In the genomic region with DNA sequence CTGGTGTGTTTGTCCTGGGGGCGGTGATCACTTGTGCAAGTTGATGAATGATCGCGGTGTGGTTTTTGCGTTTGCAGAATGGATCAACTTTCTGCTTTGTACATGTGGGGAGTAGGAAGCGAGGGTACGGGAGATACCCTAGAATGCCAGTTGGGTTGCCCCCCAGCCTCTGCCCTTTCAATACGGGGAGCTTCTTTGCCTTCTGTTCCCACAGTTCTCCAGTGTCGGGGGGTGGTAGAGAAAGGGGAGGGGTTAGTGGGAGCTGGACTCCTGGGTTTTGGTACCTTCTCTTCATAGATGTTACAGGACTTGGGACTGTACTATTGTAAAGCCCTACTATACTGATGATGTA, we compare ENCODE assay signal across 8 cellular contexts. TPM values are rescaled to one million over a fixed set of nuclear protein-coding genes. Genes with fewer than 3 reads are reported as not detected.
DNase-seq lines count a peak whose midpoint lies in the region; ATAC-seq and TF ChIP-seq lines count a peak whose summit lies in the region.

No MANE protein-coding gene starts in this region.

- peak overlapping the region; percentile 56 for H3K14ac ChIP-seq in neuronal stem cell (ENCODE audit: low read length)

- H4K8ac ChIP-seq in neuronal stem cell (ENCODE audit: low read depth, low read length) = no peak overlapping the region

- peak overlapping the region; percentile 99 for H3K4me2 ChIP-seq in neuronal stem cell (ENCODE audit: insufficient read depth, low read length, poor library complexity, severe bottlenecking)

- peak overlapping the region; percentile 96 for H3K4me3 Mint-ChIP-seq in CD8-positive, alpha-beta T cell
- peak overlapping the region; percentile 92 for H3K4me3 Mint-ChIP-seq in endodermal cell

- H2BK15ac ChIP-seq in neuronal stem cell (ENCODE audit: low read length) = no peak overlapping the region

- H3K79me1 ChIP-seq in neuronal stem cell (ENCODE audit: low read depth, low read length) = peaks cover 10% of the 10 kb centered on the region

- intact Hi-C loops in CD8-positive, alpha-beta T cell (cut with DNase I, micrococcal nuclease) = loop anchor here (2.0 to 10.0 kb wide), 9 partner anchors 21 to 1651 kb away; a partner anchor contains a TSS

- CTCF ChIA-PET in CD8-positive, alpha-beta T cell (lab: Charles Lee) = interaction anchor here (0.9 kb wide), 1 partner anchor 136 kb away, joined by 3 read pairs; no protein-coding TSS in a partner anchor

- H3K4me1 Mint-ChIP-seq in CD8-positive, alpha-beta T cell (ENCODE audit: low read depth) = peaks cover 53% of the 10 kb centered on the region
- peaks cover 11% of the 10 kb centered on the region for H3K4me1 Mint-ChIP-seq in endodermal cell

- H3K4ac ChIP-seq in neuronal stem cell (ENCODE audit: low read length) = no peak overlapping the region

- H3K27ac Mint-ChIP-seq in CD8-positive, alpha-beta T cell = peak overlapping the region; percentile 91
- H3K27ac Mint-ChIP-seq in endodermal cell = peak overlapping the region; percentile 86

- H3K9ac ChIP-seq in endodermal cell (ENCODE audit: extremely low read depth, low read length, poor library complexity, severe bottlenecking) = peak overlapping the region; percentile 79
- H3K9ac ChIP-seq in neuronal stem cell (ENCODE audit: low read depth, low read length, poor library complexity) = peak overlapping the region; percentile 10

- no peak overlapping the region for H2BK120ac ChIP-seq in neuronal stem cell (ENCODE audit: low read depth, low read length)

- TF ChIP-seq CTCF in CD8-positive, alpha-beta T cell (IDR thresholded peaks at IDR 0.05) = no peak
- TF ChIP-seq CTCF in endodermal cell (conservative IDR thresholded peaks at IDR 0.05) = no peak

- H3K27ac ChIP-seq in CD8-positive, alpha-beta T cell (ENCODE audit: low read depth, low read length) = no peak overlapping the region
- no peak overlapping the region for H3K27ac ChIP-seq in endodermal cell (ENCODE audit: low read depth, low read length)
- no peak overlapping the region for H3K27ac ChIP-seq in neuronal stem cell (replicated peaks; ENCODE audit: low read length)

- H3K36me3 ChIP-seq in CD8-positive, alpha-beta T cell (ENCODE audit: insufficient read depth, low read length) = no peaks in the 10 kb centered on the region
- H3K36me3 ChIP-seq in endodermal cell (ENCODE audit: control insufficient read depth, insufficient read depth, low read length) (peaks cover 9% of the 10 kb centered on the region), neuronal stem cell (replicated peaks in 1 of 2; ENCODE audit: control insufficient read depth in 2 of 2, insufficient read depth in 2 of 2, low read length in 2 of 2) (peaks cover 0 to 37% of the 10 kb centered on the region in 2 donors)

- no peaks in the 10 kb centered on the region for H3K27me3 ChIP-seq in CD8-positive, alpha-beta T cell (ENCODE audit: insufficient read depth, low read length)
- H3K27me3 ChIP-seq in endodermal cell (ENCODE audit: control insufficient read depth, insufficient read depth, low read length, poor library complexity, severe bottlenecking) = no peaks in the 10 kb centered on the region
- H3K27me3 ChIP-seq in neuronal stem cell (ENCODE audit: control insufficient read depth in 3 of 3, insufficient read depth in 3 of 3, low read depth in 1 of 3, low read length in 3 of 3) = no peaks in the 10 kb centered on the region

- no peaks in the 10 kb centered on the region for H3K27me3 Mint-ChIP-seq in CD8-positive, alpha-beta T cell (ENCODE audit: low read depth)
- peaks cover 7% of the 10 kb centered on the region for H3K27me3 Mint-ChIP-seq in endodermal cell (ENCODE audit: insufficient read depth)

- no peak overlapping the region for H3K23ac ChIP-seq in neuronal stem cell (ENCODE audit: low read depth, low read length, poor library complexity)

- POLR2A ChIA-PET in CD8-positive, alpha-beta T cell (lab: Charles Lee) = no interaction called here

- 17 to 23% methylated on average over 5 to 8 of the region's 8 CpGs for WGBS in endodermal cell (ENCODE audit: insufficient coverage in 1 of 2, insufficient read length in 1 of 2), 2 experiments
- no CpG with 5 or more reads among the region's 8 CpGs for WGBS in neuronal stem cell (ENCODE audit: extremely low coverage in 2 of 2, insufficient read length in 2 of 2, insufficient replicate concordance in 1 of 2), 2 donors

- H4K91ac ChIP-seq in neuronal stem cell (ENCODE audit: low read depth, low read length, poor library complexity) = no peak overlapping the region

- peak overlapping the region; percentile 86 for H3K4me3 ChIP-seq in CD8-positive, alpha-beta T cell (ENCODE audit: low read depth, low read length)
- H3K4me3 ChIP-seq in endodermal cell (ENCODE audit: low read length) (peak overlapping the region; percentile 98), neuronal stem cell (ENCODE audit: low read length in 2 of 2) (peak overlapping the region; percentile 88 to 93)

- peak overlapping the region; percentile 94 for H3K18ac ChIP-seq in neuronal stem cell (ENCODE audit: low read length)

- H2BK12ac ChIP-seq in neuronal stem cell (ENCODE audit: low read length) = no peak overlapping the region

- no peaks in the 10 kb centered on the region for H3K9me3 Mint-ChIP-seq in CD8-positive, alpha-beta T cell
- no peaks in the 10 kb centered on the region for H3K9me3 Mint-ChIP-seq in endodermal cell

- ATAC-seq in CD8-positive, alpha-beta T cell = no peak
- no peak for ATAC-seq in HG02798 (IDR thresholded peaks at IDR 0.05; ENCODE audit: poor library complexity, unreplicated experiment)

- H3K36me3 Mint-ChIP-seq in CD8-positive, alpha-beta T cell = peaks cover 41% of the 10 kb centered on the region
- peaks cover 7% of the 10 kb centered on the region for H3K36me3 Mint-ChIP-seq in endodermal cell (ENCODE audit: low read depth)

- no peaks in the 10 kb centered on the region for H3K9me3 ChIP-seq in CD8-positive, alpha-beta T cell (ENCODE audit: low read length)
- H3K9me3 ChIP-seq in endodermal cell (ENCODE audit: control insufficient read depth, low read length) = no peaks in the 10 kb centered on the region
- H3K9me3 ChIP-seq in neuronal stem cell (replicated peaks in 1 of 2; ENCODE audit: control insufficient read depth in 2 of 2, insufficient read depth in 1 of 2, low read depth in 1 of 2, low read length in 2 of 2) = no peaks in the 10 kb centered on the region

- peak in 1 of 7 experiments; percentile 18 for DNase-seq in CD8-positive, alpha-beta T cell
- DNase-seq in OCI-M1 (lab: John Stamatoyannopoulos, UW) (peak; percentile 36), endodermal cell (no peak), neuronal stem cell (ENCODE audit: low spot score) (no peak), GM19238 (ENCODE audit: insufficient read length, low spot score) (no peak), cerebellar cortex (ENCODE audit: low spot score) (no peak), HK-2 (ENCODE audit: unreplicated experiment) (no peak)

- H3K4me1 ChIP-seq in CD8-positive, alpha-beta T cell (ENCODE audit: insufficient read depth, low read length) = peaks cover 19% of the 10 kb centered on the region
- H3K4me1 ChIP-seq in endodermal cell (ENCODE audit: control insufficient read depth, insufficient read depth, low read length) = no peaks in the 10 kb centered on the region
- peaks cover 8 to 10% of the 10 kb centered on the region in 2 donors for H3K4me1 ChIP-seq in neuronal stem cell (ENCODE audit: control insufficient read depth in 2 of 2, insufficient read depth in 1 of 2, low read depth in 1 of 2, low read length in 2 of 2)

- peak overlapping the region; percentile 90 for H2AFZ ChIP-seq in neuronal stem cell (ENCODE audit: low read length)

- H2BK5ac ChIP-seq in neuronal stem cell (ENCODE audit: low read length) = no peak overlapping the region

- no peak overlapping the region for H2AK5ac ChIP-seq in neuronal stem cell (ENCODE audit: low read depth, low read length)

RNA-seq across cellular contexts. Expression of a gene that starts 3.2 kb away (rescaled TPM):
- total RNA-seq in CD8-positive, alpha-beta T cell = 10 to 100 TPM; 71.3 to 77.9 TPM
- 10 to 100 TPM; 34.2 to 41.2 TPM for total RNA-seq in endodermal cell
- 40.5 TPM for polyA plus RNA-seq in endodermal cell (2013, experiment 1 of 2)
- polyA plus RNA-seq in endodermal cell (2013, experiment 2 of 2) = 49.5 TPM
- 30.1 TPM for polyA plus RNA-seq in neuronal stem cell (2013, experiment 1 of 2)
- polyA plus RNA-seq in neuronal stem cell (2013, experiment 2 of 2) = 31.5 TPM
